In genomic region chr6:134373282-134373922, GRCh38 we compare ENCODE assay signal across 8 cellular contexts. TPM values are rescaled to one million over a fixed set of nuclear protein-coding genes. Genes with fewer than 3 reads are reported as not detected.
DNase-seq lines count a peak whose midpoint lies in the region; ATAC-seq, FAIRE-seq and TF ChIP-seq lines count a peak whose summit lies in the region.

No MANE protein-coding gene starts in this region.

- DNase-seq in A549 (ENCODE audit: low read depth in 1 of 2, low spot score in 1 of 2) (peak; percentile 15 to 59), RWPE2 (ENCODE audit: low spot score) (no peak), fibroblast of mammary gland (ENCODE audit: low read depth) (peak; percentile 92), renal cortical epithelial cell (ENCODE audit: low read depth) (peak; percentile 83), NCI-H1105 treated with DMSO at 0.1 percent for 48 hours (lab: John Stamatoyannopoulos, UW) (no peak), NCI-H2227 treated with DMSO at 0.1 percent for 48 hours (lab: John Stamatoyannopoulos, UW) (no peak)

- H3K27me3 ChIP-seq in RWPE2 (ENCODE audit: insufficient read depth, poor library complexity, severe bottlenecking) = no peaks in the 10 kb centered on the region

- FAIRE-seq in A549 (lab: Jason Lieb, UNC) = no peak

- H3K4me1 ChIP-seq in A549 (peaks cover 19% of the 10 kb centered on the region), RWPE2 (ENCODE audit: insufficient read depth, poor library complexity, severe bottlenecking) (peaks cover 9% of the 10 kb centered on the region)

- no peak for TF ChIP-seq POLR2A in A549 (IDR thresholded peaks at IDR 0.05; ENCODE audit: low read length)

- TF ChIP-seq EP300 in A549 (IDR thresholded peaks at IDR 0.05) = no peak

- no peaks in the 10 kb centered on the region for H3K9me3 ChIP-seq in A549
- no peaks in the 10 kb centered on the region for H3K9me3 ChIP-seq in RWPE2 (ENCODE audit: severe bottlenecking)

- H3K36me3 ChIP-seq in RWPE2 (ENCODE audit: low read depth) = no peaks in the 10 kb centered on the region

- ATAC-seq in A549 (peak in 1 of 2 experiments; percentile 69; a peak in 4 of 6 replicates), GM18858 (IDR thresholded peaks at IDR 0.05; ENCODE audit: unreplicated experiment) (peak; percentile 94), HG03039 (IDR thresholded peaks at IDR 0.05; ENCODE audit: unreplicated experiment) (peak; percentile 74), RWPE2 (ENCODE audit: low read depth) (peak; percentile 68)

- H3K27ac ChIP-seq in A549 (peak overlapping the region; percentile 71 to 74), RWPE2 (ENCODE audit: poor library complexity, severe bottlenecking) (peak overlapping the region; percentile 35)

- TF ChIP-seq CTCF in A549 (IDR thresholded peaks at IDR 0.05) (no peak), RWPE2 (IDR thresholded peaks at IDR 0.05; ENCODE audit: poor library complexity, severe bottlenecking) (no peak), fibroblast of mammary gland (conservative IDR thresholded peaks at IDR 0.05; ENCODE audit: control insufficient read depth, insufficient read depth, low read depth, low read length) (no peak)

- POLR2A ChIA-PET in A549 (lab: Yijun Ruan, JAX) = interaction anchor here (0.9 kb wide), 1 partner anchor 9 kb away, joined by 5 read pairs; no protein-coding TSS in a partner anchor

- no peak for TF ChIP-seq RAD21 in A549 (conservative IDR thresholded peaks at IDR 0.05 in 1 of 2, IDR thresholded peaks at IDR 0.05 in 1 of 2)

- WGBS in A549 (ENCODE audit: missing lambda C conversion rate) = 12% methylated on average over 5 of the region's 5 CpGs

- peak overlapping the region; percentile 58 for H3K4me2 ChIP-seq in A549

- no peak overlapping the region for H3K4me3 ChIP-seq in A549
- no peak overlapping the region for H3K4me3 ChIP-seq in RWPE2 (ENCODE audit: severe bottlenecking)
- no peak overlapping the region for H3K4me3 ChIP-seq in fibroblast of mammary gland (ENCODE audit: control insufficient read depth, low read depth, low read length)

- CTCF ChIA-PET in A549 (lab: Yijun Ruan, JAX) = interaction anchor here (0.9 to 1.1 kb wide), 2 partner anchors 509 to 567 kb away, joined by 3 read pairs; no protein-coding TSS in a partner anchor

TF ChIP-seq in A549, 52 proteins besides CTCF, POLR2A, EP300 and RAD21:
- TF ChIP-seq FOSL2 (IDR thresholded peaks at IDR 0.05) (no peak), FOSL2 (CRISPR knock-in tag; IDR thresholded peaks at IDR 0.05) (peak; percentile 62), HDAC2 (IDR thresholded peaks at IDR 0.05) (no peak), NFE2L2 (conservative IDR thresholded peaks at IDR 0.05; ENCODE audit: low read length) (no peak), JUN (IDR thresholded peaks at IDR 0.05) (no peak), SMC3 (IDR thresholded peaks at IDR 0.05) (no peak), FOSB (CRISPR knock-in tag; IDR thresholded peaks at IDR 0.05) (no peak), CEBPB (IDR thresholded peaks at IDR 0.05) (no peak), REST (IDR thresholded peaks at IDR 0.05) (no peak)

RNA-seq across cellular contexts. Expression of gene SGK1, which starts 55.5 kb away (rescaled TPM):
- 131 and 133 TPM in 2 replicates for polyA plus RNA-seq in A549 (2011; rRNA removed)
- 105 and 117 TPM in 2 replicates for polyA plus RNA-seq in A549 (2012; cell fraction: cytosol; rRNA removed)
- polyA plus RNA-seq in A549 (2012; cell fraction: nucleus; rRNA removed) = 226 and 278 TPM in 2 replicates
- polyA plus RNA-seq in A549 (2017; fragmentation: RNase III; extraction: RNeasy Plus Mini Kit Qiagen cat#74134 plus additional on column Dnase treatment) = 32.0 to 41.5 TPM (median 41.3 TPM) in 3 replicates
- 143 and 146 TPM in 2 replicates for polyA minus RNA-seq in A549 (2011; rRNA and poly(A)+ RNA removed)
- total RNA-seq in renal cortical epithelial cell = 77.6 and 560 TPM in 2 replicates

Comparison
In these comparisons a context has a peak if more than half of its experiments do, and no peak if none do; other contexts are left out.
1. DNase-seq: peak in A549 (2 of 2), fibroblast of mammary gland (single experiment) and renal cortical epithelial cell (single experiment); none in RWPE2 (single experiment), NCI-H1105 treated with DMSO at 0.1 percent for 48 hours (single experiment) and NCI-H2227 treated with DMSO at 0.1 percent for 48 hours (single experiment).